34 cellular contexts compared by ENCODE assay signal in genomic region chr5:80592105-80592504, GRCh38. TPM values are rescaled to one million over a fixed set of nuclear protein-coding genes. Genes with fewer than 3 reads are reported as not detected.
"Had no signal": no experiment of that assay in that cellular context is flagged by ENCODE, and none has a peak within 500 bp of the region (broad histone marks: within the 10 kb centered on the region; RNA-seq: fewer than 3 reads in every experiment).

No MANE protein-coding gene starts in this region.

- H3K36me3 Mint-ChIP-seq: activated CD8-positive, alpha-beta memory T cell treated with anti-CD3 and anti-CD28 coated beads, Interleukin-2, amount 10 ng/mL, durations not matched to agents 7 days and 5 days; activated naive CD4-positive, alpha-beta T cell treated with anti-CD3 and anti-CD28 coated beads, Interleukin-2, amount 50 U/mL, for 72 hours; WTC11 had no signal

- H3K9me3 ChIP-seq: SJSA1 had no signal

- H3K36me3 ChIP-seq: brain microvascular endothelial cell, SJSA1 had no signal

- H3K4me1 ChIP-seq: SJSA1 had no signal

- H3K27ac ChIP-seq: brain microvascular endothelial cell, SJSA1 had no signal

- H3K4me3 Mint-ChIP-seq: activated CD4-positive, alpha-beta T cell treated with anti-CD3 and anti-CD28 coated beads, Interleukin-2, amount 10 ng/mL, durations not matched to agents 24 days and 14 days; activated CD8-positive, alpha-beta memory T cell treated with anti-CD3 and anti-CD28 coated beads, Interleukin-2, amount 10 ng/mL, durations not matched to agents 7 days and 5 days; activated naive CD8-positive, alpha-beta T cell treated with anti-CD3 and anti-CD28 coated beads, Interleukin-2, amount 50 U/mL, for 24 hours; activated T-cell treated with anti-CD3 and anti-CD28 coated beads, Interleukin-2, amount 50 U/mL, for 24 hours; WTC11 had no signal

- H3K4me1 Mint-ChIP-seq: activated CD4-positive, alpha-beta T cell treated with anti-CD3 and anti-CD28 coated beads, Interleukin-2, amount 10 ng/mL, durations not matched to agents 24 days and 14 days; activated CD8-positive, alpha-beta memory T cell treated with anti-CD3 and anti-CD28 coated beads, Interleukin-2, amount 10 ng/mL, durations not matched to agents 7 days and 5 days; activated naive CD8-positive, alpha-beta T cell treated with anti-CD3 and anti-CD28 coated beads, Interleukin-2, amount 50 U/mL, for 24 hours had no signal

- ATAC-seq: activated CD8-positive, alpha-beta memory T cell treated with anti-CD3 and anti-CD28 coated beads, Interleukin-2, amount 10 ng/mL, durations not matched to agents 7 days and 5 days; activated naive CD4-positive, alpha-beta T cell treated with anti-CD3 and anti-CD28 coated beads, Interleukin-2, amount 50 U/mL, for 72 hours; activated naive CD8-positive, alpha-beta T cell treated with anti-CD3 and anti-CD28 coated beads, Interleukin-2, amount 50 U/mL, for 24 hours; Panc1; SK-N-SH treated with all-trans-retinoic acid at 6 μM for 48 hours had no signal

- H3K27me3 ChIP-seq: brain microvascular endothelial cell, SJSA1 had no signal

- H3K9me3 Mint-ChIP-seq: activated CD4-positive, alpha-beta T cell treated with anti-CD3 and anti-CD28 coated beads, Interleukin-2, amount 10 ng/mL, durations not matched to agents 24 days and 14 days; activated naive CD4-positive, alpha-beta T cell treated with anti-CD3 and anti-CD28 coated beads, Interleukin-2, amount 50 U/mL, for 72 hours; activated naive CD8-positive, alpha-beta T cell treated with anti-CD3 and anti-CD28 coated beads, Interleukin-2, amount 50 U/mL, for 24 hours; activated T-cell treated with anti-CD3 and anti-CD28 coated beads, Interleukin-2, amount 50 U/mL, for 24 hours; WTC11 had no signal

- H3K27ac Mint-ChIP-seq: activated CD4-positive, alpha-beta T cell treated with anti-CD3 and anti-CD28 coated beads, Interleukin-2, amount 10 ng/mL, durations not matched to agents 24 days and 14 days; activated CD8-positive, alpha-beta memory T cell treated with anti-CD3 and anti-CD28 coated beads, Interleukin-2, amount 10 ng/mL, durations not matched to agents 7 days and 5 days; activated naive CD4-positive, alpha-beta T cell treated with anti-CD3 and anti-CD28 coated beads, Interleukin-2, amount 50 U/mL, for 72 hours; activated naive CD8-positive, alpha-beta T cell treated with anti-CD3 and anti-CD28 coated beads, Interleukin-2, amount 50 U/mL, for 24 hours; activated T-cell treated with anti-CD3 and anti-CD28 coated beads, Interleukin-2, amount 50 U/mL, for 24 hours; WTC11 had no signal

- H3K4me3 ChIP-seq: SJSA1 had no signal

- H3K27me3 Mint-ChIP-seq: activated T-cell treated with anti-CD3 and anti-CD28 coated beads, Interleukin-2, amount 50 U/mL, for 24 hours had no signal

- DNase-seq: activated CD4-positive, alpha-beta T cell treated with anti-CD3 and anti-CD28 coated beads, Interleukin-2, amount 10 ng/mL, durations not matched to agents 24 days and 14 days; activated CD4-positive, alpha-beta T cell treated with anti-CD3 and anti-CD28 coated beads, Interleukin-2, amount 50 U/mL, for 48 hours; activated CD4-positive, CD25-positive, alpha-beta regulatory T cell treated with anti-CD3 and anti-CD28 coated beads, Interleukin-2, amount 50 U/mL, for 72 hours; activated CD8-positive, alpha-beta memory T cell treated with anti-CD3 and anti-CD28 coated beads, Interleukin-2, amount 10 ng/mL, durations not matched to agents 7 days and 5 days; activated effector memory CD4-positive, alpha-beta T cell treated with anti-CD3 and anti-CD28 coated beads, Interleukin-2, amount 50 U/mL, for 16 hours; activated naive CD4-positive, alpha-beta T cell treated with Interleukin-2 at 50 U/mL for 16 hours; activated naive CD8-positive, alpha-beta T cell treated with anti-CD3 and anti-CD28 coated beads, Interleukin-2, amount 50 U/mL, for 24 hours; activated T-cell treated with anti-CD3 and anti-CD28 coated beads, Interleukin-2, amount 50 U/mL, for 24 hours; amygdala; brain microvascular endothelial cell; IMR-90; KG1; NCI-H1092; NCI-H1417; NCI-H1694; NCI-H2029; NCI-H2107; NCI-H2171 treated with DMSO at 0.1 percent for 48 hours; NCI-H345; NCI-H510A; NCI-H526 treated with DMSO at 0.1 percent for 48 hours; NCI-H82; Right ventricle myocardium superior; RPMI8226; SW 1271 had no signal

RNA-seq across cellular contexts. Expression of gene ANKRD34B, which starts 22.0 kb away (rescaled TPM):
- total RNA-seq: activated CD4-positive, alpha-beta T cell treated with anti-CD3 and anti-CD28 coated beads, Interleukin-2, amount 10 ng/mL, durations not matched to agents 24 days and 14 days; activated CD8-positive, alpha-beta memory T cell treated with anti-CD3 and anti-CD28 coated beads, Interleukin-2, amount 10 ng/mL, durations not matched to agents 7 days and 5 days; cardiac septum; IMR-90; MCF 10A; OCI-LY7; Right ventricle myocardium superior; SJSA1; T-helper 1 cell treated with Interleukin-12 subunit alpha and Interleukin-12 subunit beta and Interleukin-4 antibody, amounts not matched to agents 30 ng/mL and 1 ng/mL, for 36 hours had no signal
